In the genomic region with DNA sequence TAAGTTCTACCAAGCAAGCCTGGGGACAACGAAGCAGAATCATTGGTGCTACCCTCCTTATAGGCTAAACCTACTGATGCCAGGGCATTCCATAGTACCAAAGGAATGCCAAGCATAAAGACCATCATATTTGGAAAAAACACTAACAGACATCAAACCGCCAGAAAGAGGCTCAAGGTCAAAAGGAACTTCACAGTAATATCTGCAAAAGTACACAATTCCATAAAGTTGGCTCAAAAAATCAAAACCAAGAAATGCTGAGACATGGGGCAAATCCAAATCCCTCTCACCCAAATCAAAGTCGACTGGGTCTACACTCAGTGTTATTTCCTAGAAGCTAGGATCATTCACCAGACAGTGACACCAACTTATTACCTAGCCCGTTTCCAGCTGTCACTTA, we compare ENCODE assay signal across 12 cellular contexts. TPM values are rescaled to one million over a fixed set of nuclear protein-coding genes. Genes with fewer than 3 reads are reported as not detected.
DNase-seq lines count a peak whose midpoint lies in the region; ATAC-seq and TF ChIP-seq lines count a peak whose summit lies in the region.
"Had no signal": no experiment of that assay in that cellular context is flagged by ENCODE, and none has a peak within 500 bp of the region (broad histone marks: within the 10 kb centered on the region; RNA-seq: fewer than 3 reads in every experiment).

No MANE protein-coding gene starts in this region.

- peak overlapping the region; percentile 21 for H3K4me3 Mint-ChIP-seq in activated naive CD4-positive, alpha-beta T cell treated with anti-CD3 and anti-CD28 coated beads for 36 hours
- H3K4me3 Mint-ChIP-seq in activated CD4-positive, alpha-beta memory T cell treated with anti-CD3 and anti-CD28 coated beads for 36 hours: peak overlapping the region; percentile 55

- TF ChIP-seq POLR2A in upper lobe of left lung (IDR thresholded peaks at IDR 0.05): no peak

- TF ChIP-seq CTCF in smooth muscle cell (IDR thresholded peaks at IDR 0.05; ENCODE audit: borderline replicate concordance, insufficient read depth, poor library complexity, severe bottlenecking): no peak
- no peak for TF ChIP-seq CTCF in upper lobe of left lung (IDR thresholded peaks at IDR 0.05)

- peak overlapping the region; percentile 94 for H3K4me2 ChIP-seq in smooth muscle cell

- POLR2A ChIA-PET in activated CD4-positive, alpha-beta memory T cell treated with anti-CD3 and anti-CD28 coated beads for 36 hours (lab: Charles Lee): no interaction called here

- H3K27ac ChIP-seq in iPS-18a (ENCODE audit: low read length) (no peak overlapping the region), smooth muscle cell (ENCODE audit: low read depth) (no peak overlapping the region), upper lobe of left lung (no peak overlapping the region)

- no peak overlapping the region for H2AFZ ChIP-seq in smooth muscle cell (ENCODE audit: low read depth)

- H3F3A ChIP-seq in smooth muscle cell (ENCODE audit: low read depth): peaks cover 6% of the 10 kb centered on the region

- CTCF ChIA-PET in activated naive CD4-positive, alpha-beta T cell treated with anti-CD3 and anti-CD28 coated beads for 36 hours (lab: Charles Lee): interaction anchor here (0.6 to 5.1 kb wide), 4 partner anchors 18 to 169 kb away, joined by 4 to 30 read pairs (median 6); a partner anchor contains a TSS
- CTCF ChIA-PET in activated CD4-positive, alpha-beta memory T cell treated with anti-CD3 and anti-CD28 coated beads for 36 hours (lab: Charles Lee): interaction anchor here (1.4 to 2.1 kb wide), 2 partner anchors 18 to 27 kb away, joined by 3 to 5 read pairs; no protein-coding TSS in a partner anchor

- H3K9ac ChIP-seq in iPS-18a (ENCODE audit: low read length) (no peak overlapping the region), smooth muscle cell (ENCODE audit: low read depth) (no peak overlapping the region)

- peaks cover 61% of the 10 kb centered on the region for H3K36me3 Mint-ChIP-seq in activated naive CD4-positive, alpha-beta T cell treated with anti-CD3 and anti-CD28 coated beads for 36 hours (ENCODE audit: low read depth)
- H3K36me3 Mint-ChIP-seq in activated CD4-positive, alpha-beta memory T cell treated with anti-CD3 and anti-CD28 coated beads for 36 hours: peaks cover 68% of the 10 kb centered on the region

- intact Hi-C loops in activated naive CD4-positive, alpha-beta T cell treated with anti-CD3 and anti-CD28 coated beads for 36 hours (cut with micrococcal nuclease): no loop called here
- intact Hi-C loops in activated CD4-positive, alpha-beta memory T cell treated with anti-CD3 and anti-CD28 coated beads for 36 hours (cut with micrococcal nuclease): no loop called here

- no peak for DNase-seq in activated naive CD4-positive, alpha-beta T cell treated with anti-CD3 and anti-CD28 coated beads for 36 hours
- DNase-seq in activated naive CD4-positive, alpha-beta T cell treated with Interleukin-2 at 50 U/mL for 16 hours: no peak
- DNase-seq in activated CD4-positive, alpha-beta memory T cell treated with anti-CD3 and anti-CD28 coated beads for 36 hours: no peak
- DNase-seq in smooth muscle cell (lab: John Stamatoyannopoulos, UW; ENCODE audit: unreplicated experiment): no peak
- no peak for DNase-seq in NK-92 (lab: John Stamatoyannopoulos, UW; ENCODE audit: unreplicated experiment)
- no peak for DNase-seq in upper lobe of left lung
- DNase-seq in stimulated activated CD4-positive, alpha-beta T cell treated with anti-CD3 and anti-CD28 coated beads, Interleukin-1b, Interleukin-23, amount 100 ng/mL, for 48 hours: no peak
- DNase-seq: dorsolateral prefrontal cortex, NCI-H2081 had no signal

- no peak for ATAC-seq in upper lobe of left lung (ENCODE audit: low FRiP score in 2 of 2)
- ATAC-seq: Panc1 had no signal

- H3K4me3 ChIP-seq in iPS-18a (ENCODE audit: low read length): peak overlapping the region; percentile 94
- peak overlapping the region; percentile 4 for H3K4me3 ChIP-seq in smooth muscle cell
- peak overlapping the region in 1 of 4 donors; percentile 80 for H3K4me3 ChIP-seq in upper lobe of left lung

- H3K27ac Mint-ChIP-seq in activated naive CD4-positive, alpha-beta T cell treated with anti-CD3 and anti-CD28 coated beads for 36 hours: no peak overlapping the region
- H3K27ac Mint-ChIP-seq in activated CD4-positive, alpha-beta memory T cell treated with anti-CD3 and anti-CD28 coated beads for 36 hours: peak overlapping the region; percentile 51

- no peaks in the 10 kb centered on the region for H3K9me3 Mint-ChIP-seq in activated naive CD4-positive, alpha-beta T cell treated with anti-CD3 and anti-CD28 coated beads for 36 hours
- no peaks in the 10 kb centered on the region for H3K9me3 Mint-ChIP-seq in activated CD4-positive, alpha-beta memory T cell treated with anti-CD3 and anti-CD28 coated beads for 36 hours

- no peaks in the 10 kb centered on the region for H3K27me3 Mint-ChIP-seq in activated naive CD4-positive, alpha-beta T cell treated with anti-CD3 and anti-CD28 coated beads for 36 hours (ENCODE audit: low read depth)
- H3K27me3 Mint-ChIP-seq in activated CD4-positive, alpha-beta memory T cell treated with anti-CD3 and anti-CD28 coated beads for 36 hours: peaks cover 2% of the 10 kb centered on the region

- peaks cover 76% of the 10 kb centered on the region for H3K79me2 ChIP-seq in smooth muscle cell (ENCODE audit: low read depth)

- TF ChIP-seq EP300 in upper lobe of left lung (IDR thresholded peaks at IDR 0.05): no peak

- H3K36me3 ChIP-seq in iPS-18a (ENCODE audit: control insufficient read depth, low read depth, low read length): peaks cover 55% of the 10 kb centered on the region
- peaks cover 13% of the 10 kb centered on the region for H3K36me3 ChIP-seq in smooth muscle cell (ENCODE audit: low read depth)
- H3K36me3 ChIP-seq in upper lobe of left lung: peaks cover 39 to 49% (median 40%) of the 10 kb centered on the region in 4 donors

- H3K27me3 ChIP-seq in iPS-18a (ENCODE audit: control insufficient read depth, insufficient read depth, low read length) (no peaks in the 10 kb centered on the region), smooth muscle cell (ENCODE audit: low read depth) (peaks cover 4% of the 10 kb centered on the region), upper lobe of left lung (no peaks in the 10 kb centered on the region)
- H3K27me3 ChIP-seq: adrenal gland, dorsolateral prefrontal cortex had no signal

- 91% methylated on average over 4 of the region's 4 CpGs for WGBS in smooth muscle cell (ENCODE audit: low lambda C conversion rate)
- whole genome bisulfite sequencing in upper lobe of left lung, 2 donors: 70 to 73% methylated on average over 4 of the region's 4 CpGs

- H3K9me3 ChIP-seq in iPS-18a (ENCODE audit: control insufficient read depth, low read depth, low read length): no peaks in the 10 kb centered on the region
- no peaks in the 10 kb centered on the region for H3K9me3 ChIP-seq in smooth muscle cell (replicated peaks; ENCODE audit: low read depth)
- H3K9me3 ChIP-seq in upper lobe of left lung: no peaks in the 10 kb centered on the region
- H3K9me3 ChIP-seq: adrenal gland had no signal

- H3K4me1 Mint-ChIP-seq in activated naive CD4-positive, alpha-beta T cell treated with anti-CD3 and anti-CD28 coated beads for 36 hours (ENCODE audit: low read depth): peaks cover 60% of the 10 kb centered on the region
- H3K4me1 Mint-ChIP-seq in activated CD4-positive, alpha-beta memory T cell treated with anti-CD3 and anti-CD28 coated beads for 36 hours (ENCODE audit: low read depth): peaks cover 58% of the 10 kb centered on the region

- H4K20me1 ChIP-seq in smooth muscle cell (ENCODE audit: low read depth): peaks cover 83% of the 10 kb centered on the region

- peaks cover 7% of the 10 kb centered on the region for H3K4me1 ChIP-seq in iPS-18a (ENCODE audit: control insufficient read depth, low read depth, low read length)
- H3K4me1 ChIP-seq in smooth muscle cell (ENCODE audit: low read depth): peaks cover 22% of the 10 kb centered on the region
- peaks cover 31 to 45% (median 37%) of the 10 kb centered on the region in 4 donors for H3K4me1 ChIP-seq in upper lobe of left lung

RNA-seq across cellular contexts. Expression of a gene that starts 3.4 kb away (rescaled TPM):
- total RNA-seq in activated naive CD4-positive, alpha-beta T cell treated with anti-CD3 and anti-CD28 coated beads for 36 hours: 100 to 1,000 TPM; 218 to 226 TPM
- 100 to 1,000 TPM; 283 to 292 TPM for total RNA-seq in activated CD4-positive, alpha-beta memory T cell treated with anti-CD3 and anti-CD28 coated beads for 36 hours
- total RNA-seq in smooth muscle cell (207 and 234 TPM in 2 replicates), upper lobe of left lung (100 to 1,000 TPM; 170 to 215 (median 189) TPM)
- 302 and 314 TPM in 2 replicates for polyA plus RNA-seq in smooth muscle cell

RNA-seq across cellular contexts. Expression of a gene that starts 10.7 kb away (rescaled TPM):
- 100 to 1,000 TPM; 109 to 118 TPM for total RNA-seq in activated naive CD4-positive, alpha-beta T cell treated with anti-CD3 and anti-CD28 coated beads for 36 hours
- total RNA-seq in activated CD4-positive, alpha-beta memory T cell treated with anti-CD3 and anti-CD28 coated beads for 36 hours: 100 to 1,000 TPM; 103 to 107 TPM
- total RNA-seq in smooth muscle cell (13.0 and 22.9 TPM in 2 replicates), upper lobe of left lung (10 to 100 TPM in 3 of 6 donors, 1 to 10 TPM in 3; 4.7 to 61.8 (median 9.1) TPM)
- 19.0 and 21.9 TPM in 2 replicates for polyA plus RNA-seq in smooth muscle cell

RNA-seq across cellular contexts. Expression of a gene that starts 27.4 kb away (rescaled TPM):
- 10 to 100 TPM; 22.8 to 23.7 TPM for total RNA-seq in activated naive CD4-positive, alpha-beta T cell treated with anti-CD3 and anti-CD28 coated beads for 36 hours
- total RNA-seq in activated CD4-positive, alpha-beta memory T cell treated with anti-CD3 and anti-CD28 coated beads for 36 hours: 10 to 100 TPM; 19.3 to 20.9 TPM
- total RNA-seq in smooth muscle cell (21.3 and 27.5 TPM in 2 replicates), upper lobe of left lung (10 to 100 TPM; 11.5 to 29.0 (median 19.1) TPM)
- polyA plus RNA-seq in smooth muscle cell: 29.5 and 36.4 TPM in 2 replicates

RNA-seq across cellular contexts. Expression of a gene that starts 33.9 kb away (rescaled TPM):
- 100 to 1,000 TPM; 165 to 168 TPM for total RNA-seq in activated naive CD4-positive, alpha-beta T cell treated with anti-CD3 and anti-CD28 coated beads for 36 hours
- total RNA-seq in activated CD4-positive, alpha-beta memory T cell treated with anti-CD3 and anti-CD28 coated beads for 36 hours: 100 to 1,000 TPM; 162 TPM
- total RNA-seq in smooth muscle cell (70.8 and 78.2 TPM in 2 replicates), upper lobe of left lung (10 to 100 TPM; 17.4 to 72.8 (median 48.0) TPM)
- polyA plus RNA-seq in smooth muscle cell: 125 and 130 TPM in 2 replicates

RNA-seq across cellular contexts. Expression of a gene that starts 46.6 kb away (rescaled TPM):
- total RNA-seq in activated naive CD4-positive, alpha-beta T cell treated with anti-CD3 and anti-CD28 coated beads for 36 hours: 1 to 10 TPM; 3.4 to 3.7 TPM
- total RNA-seq in activated CD4-positive, alpha-beta memory T cell treated with anti-CD3 and anti-CD28 coated beads for 36 hours: 1 to 10 TPM; 9.1 to 9.6 TPM
- total RNA-seq in smooth muscle cell: 30.2 and 37.1 TPM in 2 replicates
- polyA plus RNA-seq in smooth muscle cell: 38.4 and 39.9 TPM in 2 replicates
- total RNA-seq in upper lobe of left lung: 10 to 100 TPM; 14.6 to 38.6 (median 29.7) TPM
